In the genomic region with DNA sequence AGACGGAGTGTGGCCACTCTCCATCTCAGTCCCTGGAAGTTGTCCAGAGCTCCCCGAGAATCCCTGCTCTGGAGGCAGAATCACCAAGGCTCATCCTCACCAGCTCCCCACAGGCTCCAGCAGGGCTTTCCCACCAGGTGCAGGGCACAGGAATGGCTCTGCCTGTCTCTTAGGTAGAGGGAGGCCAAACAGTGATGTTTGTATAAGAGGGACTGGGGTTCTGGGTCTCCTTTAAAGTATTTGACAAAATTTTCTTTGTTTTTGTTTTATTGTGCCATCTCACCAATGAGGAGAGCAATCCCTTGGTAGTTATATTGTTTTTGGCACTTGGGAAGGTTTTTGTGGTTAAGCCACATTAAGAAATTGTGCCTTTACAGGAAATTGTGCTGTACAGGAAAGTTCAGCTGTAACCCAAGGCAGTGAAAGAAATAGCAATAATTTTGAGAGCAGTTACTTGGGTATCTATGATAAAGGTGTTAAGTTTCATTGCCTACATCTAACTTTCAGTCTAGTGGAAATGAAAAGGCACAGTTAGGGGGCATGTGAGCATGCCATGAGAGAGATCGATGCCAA, we compare ENCODE assay signal across 16 cellular contexts.
A peak's percentile ranks its signal among the peaks of the same experiment; 100 is the strongest.
DNase-seq lines count a peak whose midpoint lies in the region; ATAC-seq and TF ChIP-seq lines count a peak whose summit lies in the region.
"Had no signal": no experiment of that assay in that cellular context is flagged by ENCODE, and none has a peak within 500 bp of the region (broad histone marks: within the 10 kb centered on the region; RNA-seq: fewer than 3 reads in every experiment).

No MANE protein-coding gene starts in this region.

- H3K9me3 Mint-ChIP-seq in T-helper 1 cell treated with Interleukin-12 subunit alpha and Interleukin-12 subunit beta and Interleukin-4 antibody, amounts not matched to agents 30 μg/mL and 1 μg/mL, for 36 hours, result no peaks in the 10 kb centered on the region
- H3K9me3 Mint-ChIP-seq in activated naive CD8-positive, alpha-beta T cell treated with anti-CD3 and anti-CD28 coated beads, Interleukin-2, amount 10 ng/mL, durations not matched to agents 7 days and 5 days, result no peaks in the 10 kb centered on the region

- H3K4me3 ChIP-seq in HL-60 (replicated peaks; ENCODE audit: insufficient read depth, low read length), result no peak overlapping the region
- no peak overlapping the region for H3K4me3 ChIP-seq in neutrophil (ENCODE audit: low read depth in 1 of 2, low read length in 1 of 2)
- H3K4me3 ChIP-seq: K562, suprapubic skin had no signal

- H3K27me3 Mint-ChIP-seq in T-helper 1 cell treated with Interleukin-12 subunit alpha and Interleukin-12 subunit beta and Interleukin-4 antibody, amounts not matched to agents 30 μg/mL and 1 μg/mL, for 36 hours (ENCODE audit: low read depth), result peaks cover 6% of the 10 kb centered on the region
- no peaks in the 10 kb centered on the region for H3K27me3 Mint-ChIP-seq in activated naive CD8-positive, alpha-beta T cell treated with anti-CD3 and anti-CD28 coated beads, Interleukin-2, amount 10 ng/mL, durations not matched to agents 7 days and 5 days

- H3K27ac Mint-ChIP-seq in T-helper 1 cell treated with Interleukin-12 subunit alpha and Interleukin-12 subunit beta and Interleukin-4 antibody, amounts not matched to agents 30 μg/mL and 1 μg/mL, for 36 hours, result peak overlapping the region; percentile 74
- H3K27ac Mint-ChIP-seq in activated naive CD8-positive, alpha-beta T cell treated with anti-CD3 and anti-CD28 coated beads, Interleukin-2, amount 10 ng/mL, durations not matched to agents 7 days and 5 days, result peak overlapping the region; percentile 81

- ATAC-seq in activated naive CD8-positive, alpha-beta T cell treated with anti-CD3 and anti-CD28 coated beads, Interleukin-2, amount 10 ng/mL, durations not matched to agents 7 days and 5 days (ENCODE audit: low read depth), result peak; percentile 32
- ATAC-seq in GM21447 (IDR thresholded peaks at IDR 0.05; ENCODE audit: unreplicated experiment) (no peak), HG02610 (IDR thresholded peaks at IDR 0.05; ENCODE audit: unreplicated experiment) (no peak)
- ATAC-seq: K562 had no signal

- TF ChIP-seq CTCF in HL-60 (IDR thresholded peaks at IDR 0.05; ENCODE audit: insufficient read depth, low read length) (no peak), neutrophil (IDR thresholded peaks at IDR 0.05) (no peak)

- H3K27ac ChIP-seq in HL-60 (replicated peaks) (peak overlapping the region; percentile 55), neutrophil (peak overlapping the region; percentile 9)
- H3K27ac ChIP-seq: suprapubic skin had no signal

- peaks cover 19 to 21% of the 10 kb centered on the region in 2 experiments for H3K4me1 ChIP-seq in neutrophil (ENCODE audit: control insufficient read depth in 1 of 2, insufficient read depth in 1 of 2, low read depth in 1 of 2, low read length in 1 of 2)

- peaks cover 32% of the 10 kb centered on the region for H3K4me1 Mint-ChIP-seq in T-helper 1 cell treated with Interleukin-12 subunit alpha and Interleukin-12 subunit beta and Interleukin-4 antibody, amounts not matched to agents 30 μg/mL and 1 μg/mL, for 36 hours (ENCODE audit: low read depth)
- peaks cover 32% of the 10 kb centered on the region for H3K4me1 Mint-ChIP-seq in activated naive CD8-positive, alpha-beta T cell treated with anti-CD3 and anti-CD28 coated beads, Interleukin-2, amount 10 ng/mL, durations not matched to agents 7 days and 5 days

- H3K27me3 ChIP-seq in HL-60 (ENCODE audit: insufficient read depth, poor library complexity, severe bottlenecking) (no peaks in the 10 kb centered on the region), neutrophil (no peaks in the 10 kb centered on the region)
- H3K27me3 ChIP-seq: suprapubic skin had no signal

- CTCF ChIA-PET in HEK293T (lab: Yijun Ruan, JAX), result no interaction called here

- no peaks in the 10 kb centered on the region for H3K36me3 ChIP-seq in neutrophil
- H3K36me3 ChIP-seq: suprapubic skin had no signal

- no peaks in the 10 kb centered on the region for H3K9me3 ChIP-seq in neutrophil
- H3K9me3 ChIP-seq: suprapubic skin had no signal

- H3K36me3 Mint-ChIP-seq in T-helper 1 cell treated with Interleukin-12 subunit alpha and Interleukin-12 subunit beta and Interleukin-4 antibody, amounts not matched to agents 30 μg/mL and 1 μg/mL, for 36 hours (ENCODE audit: low read depth), result no peaks in the 10 kb centered on the region
- no peaks in the 10 kb centered on the region for H3K36me3 Mint-ChIP-seq in activated naive CD8-positive, alpha-beta T cell treated with anti-CD3 and anti-CD28 coated beads, Interleukin-2, amount 10 ng/mL, durations not matched to agents 7 days and 5 days

- POLR2A ChIA-PET in activated naive CD8-positive, alpha-beta T cell treated with anti-CD3 and anti-CD28 coated beads, Interleukin-2, amount 10 ng/mL, durations not matched to agents 7 days and 5 days (lab: Charles Lee), result interaction anchor here (2.4 kb wide), 1 partner anchor 14 kb away, joined by 11 read pairs; no protein-coding TSS in a partner anchor
- POLR2A ChIA-PET in HEK293T (lab: Yijun Ruan, JAX), result no interaction called here

- H3K4me3 Mint-ChIP-seq in T-helper 1 cell treated with Interleukin-12 subunit alpha and Interleukin-12 subunit beta and Interleukin-4 antibody, amounts not matched to agents 30 μg/mL and 1 μg/mL, for 36 hours, result peak overlapping the region; percentile 58
- H3K4me3 Mint-ChIP-seq in activated naive CD8-positive, alpha-beta T cell treated with anti-CD3 and anti-CD28 coated beads, Interleukin-2, amount 10 ng/mL, durations not matched to agents 7 days and 5 days, result peak overlapping the region; percentile 47

- DNase-seq in T-helper 1 cell (no peak), HL-60 (ENCODE audit: low read depth in 1 of 2, low spot score in 1 of 2) (peak in 1 of 2 experiments; percentile 25), HEK293T (ENCODE audit: extremely low spot score) (no peak)
- no peak for DNase-seq in activated naive CD8-positive, alpha-beta T cell treated with anti-CD3 and anti-CD28 coated beads, Interleukin-2, amount 10 ng/mL, durations not matched to agents 7 days and 5 days
- DNase-seq: 8988T; central memory CD4-positive, alpha-beta T cell; DMS79 treated with DMSO at 0.1 percent for 48 hours; erythroblast; NCI-H2107; retina had no signal

TF ChIP-seq in HEK293T, 16 proteins besides CTCF, POLR2A, EP300 and RAD21:
- no peak for TF ChIP-seq ZNF384 (IDR thresholded peaks at IDR 0.05)
- TF ChIP-seq TARDBP (IDR thresholded peaks at IDR 0.05), result no peak
TF ChIP-seq in HEK293T: peak in this region for 0.
